ENCODE assay signal across 20 cellular contexts in the genomic region with DNA sequence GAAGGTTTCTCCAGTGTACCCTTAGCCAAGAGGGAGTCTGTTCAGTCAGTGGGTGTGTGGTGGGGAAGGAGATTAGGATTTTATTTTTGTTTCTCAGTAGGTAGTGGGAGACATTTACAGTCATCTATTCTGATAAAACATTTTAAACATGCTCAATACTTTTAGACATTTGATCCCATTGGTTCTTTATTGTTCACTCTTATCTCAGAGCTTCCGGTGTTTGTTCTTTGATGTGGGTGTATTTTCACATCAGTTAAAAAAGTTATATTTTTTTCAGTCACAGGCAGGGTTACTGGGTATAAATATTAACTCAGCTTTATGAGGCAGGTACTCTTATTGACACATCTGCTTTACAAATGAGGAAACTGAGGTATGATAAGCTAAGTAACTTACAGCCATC. TPM values are rescaled to one million over a fixed set of nuclear protein-coding genes. Genes with fewer than 3 reads are reported as not detected.
A peak's percentile ranks its signal among the peaks of the same experiment; 100 is the strongest.
DNase-seq lines count a peak whose midpoint lies in the region; ATAC-seq and TF ChIP-seq lines count a peak whose summit lies in the region.
"Had no signal": no experiment of that assay in that cellular context is flagged by ENCODE, and none has a peak within 500 bp of the region (broad histone marks: within the 10 kb centered on the region; RNA-seq: fewer than 3 reads in every experiment).

No MANE protein-coding gene starts in this region.

- no peaks in the 10 kb centered on the region for H3K36me3 ChIP-seq in BLaER1
- no peaks in the 10 kb centered on the region for H3K36me3 ChIP-seq in CD8-positive, alpha-beta T cell (ENCODE audit: insufficient read depth, low read length)
- H3K36me3 ChIP-seq in right atrium auricular region = no peaks in the 10 kb centered on the region
- H3K36me3 ChIP-seq: BLaER1 treated with 17β-estradiol and CSF1 and Interleukin-3, amounts not matched to agents 10 nM and 100 nM; HAP-1 had no signal

- peak; percentile 42 for ATAC-seq in CD8-positive, alpha-beta T cell
- ATAC-seq in T-helper 17 cell = peak; percentile 54
- ATAC-seq in central memory CD8-positive, alpha-beta T cell (replicated peaks; ENCODE audit: extremely low read depth, poor library complexity, severe bottlenecking) = peak; percentile 72
- ATAC-seq in foreskin keratinocyte = no peak
- ATAC-seq: GM12878, GM23338 had no signal

- intact Hi-C loops in CD8-positive, alpha-beta T cell (cut with DNase I, micrococcal nuclease) = no loop called here
- intact Hi-C loops in head of caudate nucleus (cut with DNase I) = no loop called here

- POLR2A ChIA-PET in CD8-positive, alpha-beta T cell (lab: Charles Lee) = interaction anchor here (1.4 kb wide), 1 partner anchor 43 kb away, joined by 3 read pairs; the partner anchor contains the start of gene LRRK2

- H3K27ac ChIP-seq in BLaER1 = no peak overlapping the region
- no peak overlapping the region for H3K27ac ChIP-seq in CD8-positive, alpha-beta T cell (ENCODE audit: low read depth, low read length)
- H3K27ac ChIP-seq in foreskin keratinocyte = no peak overlapping the region
- H3K27ac ChIP-seq in right atrium auricular region = no peak overlapping the region
- H3K27ac ChIP-seq: 22Rv1; BLaER1 treated with 17β-estradiol and CSF1 and Interleukin-3, amounts not matched to agents 10 nM and 100 nM had no signal

- H3K27me3 ChIP-seq in BLaER1 (no peaks in the 10 kb centered on the region), foreskin keratinocyte (no peaks in the 10 kb centered on the region), right atrium auricular region (no peaks in the 10 kb centered on the region)
- H3K27me3 ChIP-seq in CD8-positive, alpha-beta T cell (ENCODE audit: insufficient read depth, low read length) = no peaks in the 10 kb centered on the region

- H3K4me3 ChIP-seq in BLaER1 (no peak overlapping the region), right atrium auricular region (no peak overlapping the region)
- no peak overlapping the region for H3K4me3 ChIP-seq in CD8-positive, alpha-beta T cell (ENCODE audit: low read depth, low read length)
- H3K4me3 ChIP-seq: BLaER1 treated with 17β-estradiol and CSF1 and Interleukin-3, amounts not matched to agents 10 nM and 100 nM; GM12878; GM23338; HAP-1 had no signal

- H3K27ac Mint-ChIP-seq in CD8-positive, alpha-beta T cell = no peak overlapping the region
- H3K27ac Mint-ChIP-seq in T-helper 17 cell = no peak overlapping the region
- no peak overlapping the region for H3K27ac Mint-ChIP-seq in central memory CD8-positive, alpha-beta T cell (ENCODE audit: low read depth)
- H3K27ac Mint-ChIP-seq: B cell, GM23338 had no signal

- 0 out of 2 replicates have a peak overlapping the region, but pooled peaks have one; percentile 2 for H3K4me2 ChIP-seq in BLaER1
- H3K4me2 ChIP-seq: BLaER1 treated with 17β-estradiol and CSF1 and Interleukin-3, amounts not matched to agents 10 nM and 100 nM; GM23338 had no signal

- no peaks in the 10 kb centered on the region for H4K20me1 ChIP-seq in BLaER1
- H4K20me1 ChIP-seq: BLaER1 treated with 17β-estradiol and CSF1 and Interleukin-3, amounts not matched to agents 10 nM and 100 nM had no signal

- peaks cover 5% of the 10 kb centered on the region; the same call in 1 of the 2 replicates for H3K9me3 ChIP-seq in BLaER1
- H3K9me3 ChIP-seq in CD8-positive, alpha-beta T cell (ENCODE audit: low read length) = no peaks in the 10 kb centered on the region
- H3K9me3 ChIP-seq in T-helper 17 cell (ENCODE audit: control insufficient read depth, low read length, poor library complexity, severe bottlenecking) = no peaks in the 10 kb centered on the region
- H3K9me3 ChIP-seq in right atrium auricular region = no peaks in the 10 kb centered on the region
- H3K9me3 ChIP-seq: HAP-1 had no signal

- no peak for DNase-seq in CD8-positive, alpha-beta T cell
- DNase-seq in T-helper 17 cell (no peak), head of caudate nucleus (no peak), foreskin keratinocyte (no peak), iPS-NIHi7 (ENCODE audit: extremely low spot score) (no peak), right atrium auricular region (ENCODE audit: low spot score) (no peak)
- DNase-seq in central memory CD8-positive, alpha-beta T cell (ENCODE audit: low spot score in 2 of 2) = no peak
- DNase-seq: DMS 273 treated with DMSO at 0.1 percent for 48 hours, DMS79, EL, GDM1 had no signal

- H3K4me3 Mint-ChIP-seq in CD8-positive, alpha-beta T cell = no peak overlapping the region
- no peak overlapping the region for H3K4me3 Mint-ChIP-seq in T-helper 17 cell
- H3K4me3 Mint-ChIP-seq in central memory CD8-positive, alpha-beta T cell = no peak overlapping the region
- H3K4me3 Mint-ChIP-seq: B cell, CD14-positive monocyte, GM23338 had no signal

- H3K4me1 Mint-ChIP-seq in CD8-positive, alpha-beta T cell (ENCODE audit: low read depth) = peaks cover 11% of the 10 kb centered on the region
- H3K4me1 Mint-ChIP-seq in T-helper 17 cell = peaks cover 6% of the 10 kb centered on the region
- H3K4me1 Mint-ChIP-seq in central memory CD8-positive, alpha-beta T cell = peaks cover 9% of the 10 kb centered on the region
- H3K4me1 Mint-ChIP-seq: B cell, GM23338 had no signal

- H3K36me3 Mint-ChIP-seq in CD8-positive, alpha-beta T cell = no peaks in the 10 kb centered on the region
- no peaks in the 10 kb centered on the region for H3K36me3 Mint-ChIP-seq in T-helper 17 cell (ENCODE audit: low read depth)
- H3K36me3 Mint-ChIP-seq in central memory CD8-positive, alpha-beta T cell (ENCODE audit: insufficient read depth) = no peaks in the 10 kb centered on the region
- H3K36me3 Mint-ChIP-seq: CD14-positive monocyte; CD8-positive, alpha-beta memory T cell had no signal

- no peaks in the 10 kb centered on the region for H3K9me3 Mint-ChIP-seq in CD8-positive, alpha-beta T cell
- no peaks in the 10 kb centered on the region for H3K9me3 Mint-ChIP-seq in central memory CD8-positive, alpha-beta T cell
- H3K9me3 Mint-ChIP-seq: CD8-positive, alpha-beta memory T cell had no signal

- no peak overlapping the region for H3K9ac ChIP-seq in BLaER1
- H3K9ac ChIP-seq: BLaER1 treated with 17β-estradiol and CSF1 and Interleukin-3, amounts not matched to agents 10 nM and 100 nM had no signal

- CTCF ChIA-PET in CD8-positive, alpha-beta T cell (lab: Charles Lee) = no interaction called here

- no peaks in the 10 kb centered on the region for H3K27me3 Mint-ChIP-seq in CD8-positive, alpha-beta T cell (ENCODE audit: low read depth)
- H3K27me3 Mint-ChIP-seq in T-helper 17 cell = no peaks in the 10 kb centered on the region
- no peaks in the 10 kb centered on the region for H3K27me3 Mint-ChIP-seq in central memory CD8-positive, alpha-beta T cell
- H3K27me3 Mint-ChIP-seq: B cell; CD8-positive, alpha-beta memory T cell had no signal

- peaks cover 7% of the 10 kb centered on the region for H3K4me1 ChIP-seq in BLaER1
- no peaks in the 10 kb centered on the region for H3K4me1 ChIP-seq in CD8-positive, alpha-beta T cell (ENCODE audit: insufficient read depth, low read length)
- no peaks in the 10 kb centered on the region for H3K4me1 ChIP-seq in foreskin keratinocyte
- no peaks in the 10 kb centered on the region for H3K4me1 ChIP-seq in right atrium auricular region
- H3K4me1 ChIP-seq: HAP-1 had no signal

- TF ChIP-seq CTCF in CD8-positive, alpha-beta T cell (IDR thresholded peaks at IDR 0.05) = no peak
- TF ChIP-seq CTCF in foreskin keratinocyte (conservative IDR thresholded peaks at IDR 0.05) = no peak
- no peak for TF ChIP-seq CTCF in right atrium auricular region (IDR thresholded peaks at IDR 0.05)

RNA-seq across cellular contexts. Expression of gene LRRK2, which starts 43.3 kb away (rescaled TPM):
- under 1 TPM; 0.27 to 0.33 TPM for total RNA-seq in CD8-positive, alpha-beta T cell
- total RNA-seq in T-helper 17 cell = 1 to 10 TPM; 1.1 to 2.5 TPM
- 0.32 and 0.58 TPM in 2 replicates for total RNA-seq in foreskin keratinocyte
- 0.01 and 0.12 TPM in 2 replicates for polyA plus RNA-seq in foreskin keratinocyte
- 1 to 10 TPM; 7.1 to 8.6 TPM for total RNA-seq in right atrium auricular region
- polyA plus RNA-seq: CD8-positive, alpha-beta memory T cell; GM23338 had no signal
